ENCODE assay signal across 1 cellular context in the genomic region with DNA sequence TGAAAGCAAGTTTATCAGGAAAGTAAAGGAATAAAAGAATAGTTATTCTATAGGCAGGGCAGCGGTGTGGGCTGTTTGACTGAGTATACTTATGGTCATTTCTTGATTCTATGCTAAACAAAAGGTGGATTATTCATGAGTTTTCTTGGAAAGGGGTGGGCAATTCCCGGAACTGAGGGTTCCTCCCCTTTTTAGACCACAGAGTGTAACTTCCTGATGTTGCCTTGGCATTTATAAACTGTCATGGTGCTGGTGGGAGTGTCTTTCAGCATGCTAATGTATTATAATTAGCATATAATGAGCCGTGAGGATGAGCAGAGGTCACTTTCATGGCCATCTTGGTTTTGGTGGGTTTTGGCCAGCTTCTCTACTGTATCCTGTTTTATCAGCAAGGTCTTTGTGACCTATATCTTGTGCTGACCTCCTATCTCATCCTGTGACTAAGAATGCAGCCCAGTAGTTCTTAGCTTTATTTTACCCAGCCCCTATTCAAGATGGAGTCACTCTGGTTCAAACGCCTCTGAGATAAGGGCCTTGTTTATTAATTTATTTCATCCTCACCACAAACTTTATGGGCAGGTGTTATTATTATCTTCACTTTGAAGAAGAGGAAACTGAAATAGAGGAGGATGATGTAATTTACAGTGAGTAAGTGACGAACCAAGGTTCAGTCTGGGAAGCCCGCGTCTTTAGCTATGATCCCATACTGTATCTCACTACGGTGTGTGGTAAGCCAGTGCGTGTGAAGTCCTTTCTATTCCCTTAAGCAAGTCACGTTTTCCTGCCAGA.
TF ChIP-seq lines count a peak whose summit lies in the region.

No MANE protein-coding gene starts in this region.

TF ChIP-seq in GM23338, 12 proteins besides CTCF, POLR2A, EP300 and RAD21:
- TF ChIP-seq REST (IDR thresholded peaks at IDR 0.05; ENCODE audit: unreplicated experiment), result no peak
- TF ChIP-seq ZNF114 (CRISPR knock-in tag; IDR thresholded peaks at IDR 0.05), result no peak
- no peak for TF ChIP-seq EZH2 (IDR thresholded peaks at IDR 0.05; ENCODE audit: low read depth, unreplicated experiment)
- no peak for TF ChIP-seq NANOG (IDR thresholded peaks at IDR 0.05; ENCODE audit: borderline replicate concordance)
- no peak for TF ChIP-seq JUNB (IDR thresholded peaks at IDR 0.05; ENCODE audit: unreplicated experiment)
